ENCODE assay signal across 22 cellular contexts in genomic region chr13:112144616-112145220, GRCh38.
"Had no signal": no experiment of that assay in that cellular context is flagged by ENCODE, and none has a peak within 500 bp of the region (broad histone marks: within the 10 kb centered on the region; RNA-seq: fewer than 3 reads in every experiment).

No MANE protein-coding gene starts in this region.

- H2AFZ ChIP-seq: neural progenitor cell had no signal

- H3K27ac Mint-ChIP-seq: activated T-cell treated with anti-CD3 and anti-CD28 coated beads, Interleukin-2, amount 50 U/mL, for 24 hours; naive thymus-derived CD8-positive, alpha-beta T cell; T-cell had no signal

- ATAC-seq: heart left ventricle; left lobe of liver; naive thymus-derived CD8-positive, alpha-beta T cell; sciatic nerve; T-cell had no signal

- H3K36me3 Mint-ChIP-seq: naive thymus-derived CD8-positive, alpha-beta T cell; T-cell had no signal

- H3K27ac ChIP-seq: coronary artery, heart left ventricle, lower lobe of right lung, neural progenitor cell, testis had no signal

- H3K27me3 ChIP-seq: neural progenitor cell, testis had no signal

- FAIRE-seq: endometrium, islet of Langerhans, small intestine, TTC549 had no signal

- H3K4me1 ChIP-seq: heart left ventricle, lower lobe of right lung, testis had no signal

- H3K36me3 ChIP-seq: heart left ventricle, lower lobe of right lung, neural progenitor cell had no signal

- H3K4me2 ChIP-seq: neural progenitor cell had no signal

- H3K9ac ChIP-seq: neural progenitor cell had no signal

- H3K4me1 Mint-ChIP-seq: naive thymus-derived CD8-positive, alpha-beta T cell; T-cell had no signal

- H3K4me3 Mint-ChIP-seq: activated T-cell treated with anti-CD3 and anti-CD28 coated beads, Interleukin-2, amount 50 U/mL, for 24 hours; naive thymus-derived CD8-positive, alpha-beta T cell; neural progenitor cell; T-cell had no signal

- H3K4me3 ChIP-seq: coronary artery, heart left ventricle, lower lobe of right lung, neural progenitor cell, testis had no signal

- H3K9me3 Mint-ChIP-seq: activated T-cell treated with anti-CD3 and anti-CD28 coated beads, Interleukin-2, amount 50 U/mL, for 24 hours; T-cell had no signal

- H3K9me3 ChIP-seq: heart left ventricle, lower lobe of right lung, testis had no signal

- DNase-seq: activated CD8-positive, alpha-beta memory T cell treated with anti-CD3 and anti-CD28 coated beads, Interleukin-2, amount 50 U/mL, for 4 hours; activated naive CD4-positive, alpha-beta T cell treated with anti-CD3 and anti-CD28 coated beads, Interleukin-2, amount 50 U/mL, for 16 hours; activated T-cell treated with anti-CD3 and anti-CD28 coated beads, Interleukin-2, amount 50 U/mL, for 24 hours; aorta; heart left ventricle; lower lobe of right lung; naive thymus-derived CD8-positive, alpha-beta T cell; small intestine; stimulated activated CD4-positive, alpha-beta T cell treated with anti-CD3 and anti-CD28 coated beads, Interleukin-15, amount 100 ng/mL, for 24 hours; stimulated activated CD4-positive, alpha-beta T cell treated with anti-CD3 and anti-CD28 coated beads, Interleukin-2, amount 100 ng/mL, for 48 hours; stimulated activated CD8-positive, alpha-beta memory T cell treated with anti-CD3 and anti-CD28 coated beads, Interleukin-4, amount 100 ng/mL, for 48 hours; stimulated activated naive CD4-positive, alpha-beta T cell; T-cell; testis; trophoblast cell had no signal
